Comparison of ENCODE assay signal across 16 cellular contexts in genomic region chr1:218382261-218382660, GRCh38. TPM values are rescaled to one million over a fixed set of nuclear protein-coding genes. Genes with fewer than 3 reads are reported as not detected.
DNase-seq lines count a peak whose midpoint lies in the region; ATAC-seq, FAIRE-seq and TF ChIP-seq lines count a peak whose summit lies in the region.
"Had no signal": no experiment of that assay in that cellular context is flagged by ENCODE, and none has a peak within 500 bp of the region (broad histone marks: within the 10 kb centered on the region; RNA-seq: fewer than 3 reads in every experiment).

No MANE protein-coding gene starts in this region.

- H3K4ac ChIP-seq in mesenchymal stem cell (ENCODE audit: low read depth in 1 of 2, low read length in 2 of 2) = no peak overlapping the region

- peaks cover 3% of the 10 kb centered on the region for H3K36me3 Mint-ChIP-seq in astrocyte (ENCODE audit: low read depth, unreplicated experiment)
- H3K36me3 Mint-ChIP-seq: CD8-positive, alpha-beta memory T cell had no signal

- H4K20me1 ChIP-seq in PC-3 (ENCODE audit: low read length) (no peaks in the 10 kb centered on the region), astrocyte (ENCODE audit: insufficient read depth, low read length) (peaks cover 64% of the 10 kb centered on the region), hepatocyte (ENCODE audit: insufficient read depth, poor library complexity, severe bottlenecking) (peaks cover 9% of the 10 kb centered on the region)
- H4K20me1 ChIP-seq: BLaER1 had no signal

- no peak for ATAC-seq in PC-3
- ATAC-seq: GM12878, GM23338 had no signal

- no peak for TF ChIP-seq POLR2A in adrenal gland (IDR thresholded peaks at IDR 0.05)

- H3K14ac ChIP-seq in mesenchymal stem cell (ENCODE audit: low read length in 2 of 2) = no peak overlapping the region

- H2AK5ac ChIP-seq in mesenchymal stem cell (ENCODE audit: low read length, severe bottlenecking) = no peak overlapping the region

- H3K4me3 ChIP-seq in PC-3 (ENCODE audit: low read length) (no peak overlapping the region), astrocyte (ENCODE audit: insufficient read depth, low read depth, low read length) (no peak overlapping the region), mesenchymal stem cell (ENCODE audit: insufficient read depth in 1 of 2, low read depth in 1 of 2, low read length in 2 of 2) (no peak overlapping the region), hepatocyte (no peak overlapping the region), adrenal gland (no peak overlapping the region)
- H3K4me3 ChIP-seq: BLaER1, GM12878, GM23338 had no signal

- peaks cover 75% of the 10 kb centered on the region for H3K4me1 ChIP-seq in PC-3 (ENCODE audit: insufficient read depth, low read length)
- peaks cover 36% of the 10 kb centered on the region for H3K4me1 ChIP-seq in astrocyte (ENCODE audit: insufficient read depth, low read length)
- H3K4me1 ChIP-seq in mesenchymal stem cell (ENCODE audit: control insufficient read depth, insufficient read depth, low read depth, low read length) = peaks cover 17% of the 10 kb centered on the region
- H3K4me1 ChIP-seq in hepatocyte (ENCODE audit: insufficient read depth) = peaks cover 11% of the 10 kb centered on the region
- H3K4me1 ChIP-seq in adrenal gland (replicated peaks in 1 of 2) = no peaks in the 10 kb centered on the region

- peaks cover 5% of the 10 kb centered on the region for H3K79me1 ChIP-seq in mesenchymal stem cell (replicated peaks; ENCODE audit: low read length, poor library complexity, severe bottlenecking)

- no peaks in the 10 kb centered on the region for H3K9me2 ChIP-seq in PC-3 (replicated peaks; ENCODE audit: low read length)
- no peaks in the 10 kb centered on the region for H3K9me2 ChIP-seq in hepatocyte (replicated peaks; ENCODE audit: insufficient read depth)

- 96% methylated on average over 2 of the region's 4 CpGs for WGBS in mesenchymal stem cell
- 96% methylated on average over 4 of the region's 4 CpGs for WGBS in hepatocyte (ENCODE audit: low lambda C conversion rate, missing lambda C conversion rate)
- 94 to 98% (median 97%) methylated on average over 4 of the region's 4 CpGs for WGBS in adrenal gland, 4 donors

- H3K4me1 Mint-ChIP-seq in astrocyte (ENCODE audit: low read depth, unreplicated experiment) = peaks cover 82% of the 10 kb centered on the region

- no peak overlapping the region for H2BK5ac ChIP-seq in mesenchymal stem cell (ENCODE audit: low read depth, low read length, poor library complexity, severe bottlenecking)

- no peak overlapping the region for H2BK120ac ChIP-seq in mesenchymal stem cell (ENCODE audit: low read depth, low read length)

- peaks cover 14% of the 10 kb centered on the region for H3F3A ChIP-seq in PC-3 (ENCODE audit: low read length, unreplicated experiment)

- no peak overlapping the region for H2BK12ac ChIP-seq in mesenchymal stem cell (ENCODE audit: low read length in 2 of 2)

- no peaks in the 10 kb centered on the region for H3K27me3 Mint-ChIP-seq in astrocyte (ENCODE audit: low read depth, unreplicated experiment)

- no peak for TF ChIP-seq CTCF in PC-3 (conservative IDR thresholded peaks at IDR 0.05; ENCODE audit: low read depth, low read length)
- TF ChIP-seq CTCF in astrocyte (IDR thresholded peaks at IDR 0.05; ENCODE audit: insufficient read depth, low read depth, low read length) = no peak
- TF ChIP-seq CTCF in hepatocyte (IDR thresholded peaks at IDR 0.05; ENCODE audit: poor library complexity) = no peak
- no peak for TF ChIP-seq CTCF in adrenal gland (IDR thresholded peaks at IDR 0.05)

- H4K91ac ChIP-seq in mesenchymal stem cell (ENCODE audit: low read length) = no peak overlapping the region

- no peak overlapping the region for H4K8ac ChIP-seq in mesenchymal stem cell (ENCODE audit: low read length)

- no peak overlapping the region for H3K4me3 Mint-ChIP-seq in astrocyte (ENCODE audit: unreplicated experiment)
- H3K4me3 Mint-ChIP-seq: CD8-positive, alpha-beta memory T cell; GM23338 had no signal

- CTCF ChIA-PET in PC-3 (lab: Charles Lee) = no interaction called here

- H2AFZ ChIP-seq in PC-3 (ENCODE audit: low read length) (no peak overlapping the region), astrocyte (ENCODE audit: low read depth, low read length) (no peak overlapping the region), mesenchymal stem cell (ENCODE audit: low read depth, low read length) (no peak overlapping the region), hepatocyte (no peak overlapping the region)
- H2AFZ ChIP-seq: GM23338 had no signal

- DNase-seq in PC-3 (no peak), astrocyte (ENCODE audit: low read depth) (no peak), mesenchymal stem cell (no peak), renal cortical epithelial cell (ENCODE audit: low read depth) (peak; percentile 54), superior temporal gyrus (ENCODE audit: extremely low spot score) (no peak), hepatocyte (ENCODE audit: low spot score) (no peak), adrenal gland (no peak)
- no peak for DNase-seq in activated CD8-positive, alpha-beta memory T cell treated with anti-CD3 and anti-CD28 coated beads, Interleukin-2, amount 50 U/mL, for 4 hours
- DNase-seq: AML-193; CD8-positive, alpha-beta memory T cell; DMS 273 treated with DMSO at 0.1 percent for 48 hours; H7; IMR-90 had no signal

- no peak for FAIRE-seq in astrocyte (lab: Jason Lieb, UNC)
- FAIRE-seq: GM12878 had no signal

- H3K4me2 ChIP-seq in PC-3 (ENCODE audit: low read length) (no peak overlapping the region), astrocyte (ENCODE audit: low read length) (no peak overlapping the region), mesenchymal stem cell (ENCODE audit: low read length, poor library complexity, severe bottlenecking) (no peak overlapping the region), hepatocyte (no peak overlapping the region)
- H3K4me2 ChIP-seq: BLaER1, GM23338 had no signal

- intact Hi-C loops in PC-3 (cut with micrococcal nuclease) = loop anchor here (5.0 kb wide), 2 partner anchors 515 to 565 kb away; no protein-coding TSS in a partner anchor
- intact Hi-C loops in adrenal gland (cut with DNase I) = no loop called here

- H3K27ac Mint-ChIP-seq in astrocyte (ENCODE audit: unreplicated experiment) = peak overlapping the region; percentile 26
- H3K27ac Mint-ChIP-seq: CD8-positive, alpha-beta memory T cell had no signal

- H3K18ac ChIP-seq in mesenchymal stem cell (ENCODE audit: low read depth in 1 of 2, low read length in 2 of 2) = no peak overlapping the region

- no TSS peak for BruUV-seq in PC-3 (replicated peaks; lab: Mats Ljungman, UMichigan)

- H3K9me3 ChIP-seq in PC-3 (ENCODE audit: low read length) (no peaks in the 10 kb centered on the region), astrocyte (ENCODE audit: insufficient read depth, low read depth, low read length) (no peaks in the 10 kb centered on the region), mesenchymal stem cell (ENCODE audit: control insufficient read depth, low read length) (no peaks in the 10 kb centered on the region), hepatocyte (ENCODE audit: low read depth) (no peaks in the 10 kb centered on the region), adrenal gland (replicated peaks in 1 of 3) (no peaks in the 10 kb centered on the region)
- H3K9me3 ChIP-seq: BLaER1 had no signal

- H3K27me3 ChIP-seq in PC-3 (ENCODE audit: low read length) = no peaks in the 10 kb centered on the region
- H3K27me3 ChIP-seq in astrocyte (ENCODE audit: insufficient read depth, low read length) = no peaks in the 10 kb centered on the region
- H3K27me3 ChIP-seq in mesenchymal stem cell (ENCODE audit: control insufficient read depth in 1 of 2, insufficient read depth in 1 of 2, low read length in 2 of 2) = no peaks in the 10 kb centered on the region
- H3K27me3 ChIP-seq in hepatocyte = no peaks in the 10 kb centered on the region
- H3K27me3 ChIP-seq in adrenal gland = no peaks in the 10 kb centered on the region
- H3K27me3 ChIP-seq: BLaER1 had no signal

- H3K27ac ChIP-seq in PC-3 (ENCODE audit: low read length) (peak overlapping the region; percentile 91), astrocyte (ENCODE audit: low read depth, low read length) (no peak overlapping the region), mesenchymal stem cell (ENCODE audit: low read length, poor library complexity, severe bottlenecking) (peak overlapping the region; percentile 32), hepatocyte (no peak overlapping the region), adrenal gland (no peak overlapping the region)
- H3K27ac ChIP-seq: BLaER1 had no signal

- H3K9me3 Mint-ChIP-seq in astrocyte (ENCODE audit: unreplicated experiment) = no peaks in the 10 kb centered on the region
- H3K9me3 Mint-ChIP-seq: GM23338 had no signal

- H3K9ac ChIP-seq in PC-3 (ENCODE audit: low read length) = peak overlapping the region; percentile 85
- no peak overlapping the region for H3K9ac ChIP-seq in astrocyte (ENCODE audit: low read length)
- H3K9ac ChIP-seq in mesenchymal stem cell (ENCODE audit: low read length) = no peak overlapping the region
- H3K9ac ChIP-seq: BLaER1 had no signal

- H3K36me3 ChIP-seq in PC-3 (ENCODE audit: low read depth, low read length) = peaks cover 14% of the 10 kb centered on the region; the same call in 1 of the 2 replicates
- peaks cover 5% of the 10 kb centered on the region for H3K36me3 ChIP-seq in astrocyte (ENCODE audit: insufficient read depth, low read length)
- peaks cover 0 to 8% of the 10 kb centered on the region in 2 experiments for H3K36me3 ChIP-seq in mesenchymal stem cell (ENCODE audit: control insufficient read depth in 1 of 2, insufficient read depth in 2 of 2, low read depth in 1 of 2, low read length in 2 of 2)
- no peaks in the 10 kb centered on the region for H3K36me3 ChIP-seq in hepatocyte (replicated peaks; ENCODE audit: insufficient read depth, low read depth)
- no peaks in the 10 kb centered on the region for H3K36me3 ChIP-seq in adrenal gland (replicated peaks in 1 of 2)
- H3K36me3 ChIP-seq: BLaER1 had no signal

- H3K23ac ChIP-seq in mesenchymal stem cell (ENCODE audit: low read length in 2 of 2) = no peak overlapping the region

- POLR2A ChIA-PET in PC-3 (lab: Charles Lee; ENCODE audit: unreplicated experiment) = interaction anchor here (0.5 kb wide), 1 partner anchor 1889 kb away, joined by 10 read pairs; no protein-coding TSS in a partner anchor

- no peak overlapping the region for H2BK15ac ChIP-seq in mesenchymal stem cell (ENCODE audit: low read depth, poor library complexity, severe bottlenecking)

- H3K79me2 ChIP-seq in PC-3 (ENCODE audit: low read length) = peaks cover 84% of the 10 kb centered on the region
- peaks cover 93% of the 10 kb centered on the region for H3K79me2 ChIP-seq in astrocyte (ENCODE audit: insufficient read depth, low read length)
- H3K79me2 ChIP-seq in hepatocyte = peaks cover 11% of the 10 kb centered on the region

RNA-seq across cellular contexts. Expression of gene TGFB2, which starts 37.1 kb away (rescaled TPM):
- 38.7 and 50.3 TPM in 2 replicates for total RNA-seq in PC-3 (2014; rRNA removed)
- 308 and 330 TPM in 2 replicates for total RNA-seq in astrocyte
- polyA plus RNA-seq in mesenchymal stem cell (2013, experiment 1 of 2) = 23.5 TPM
- polyA plus RNA-seq in mesenchymal stem cell (2013, experiment 2 of 2) = 23.9 TPM
- 47.4 and 69.3 TPM in 2 replicates for total RNA-seq in renal cortical epithelial cell
- total RNA-seq in hepatocyte = 15.0 and 17.1 TPM in 2 replicates
- polyA plus RNA-seq in hepatocyte = 6.7 and 13.6 TPM in 2 replicates
- total RNA-seq in adrenal gland = 1 to 10 TPM in 7 of 8 donors, under 1 TPM in 1; 0.94 to 4.2 (median 1.7) TPM
- polyA plus RNA-seq in adrenal gland = 1 to 10 TPM in 1 of 3 donors, under 1 TPM in 2; 0.24 to 1.8 (median 0.54) TPM
- total RNA-seq: CD8-positive, alpha-beta memory T cell had no signal
- polyA plus RNA-seq: CD8-positive, alpha-beta memory T cell had no signal

Comparison
In these comparisons a context has a peak if more than half of its experiments do, and no peak if none do; other contexts are left out.
1. H3K27ac ChIP-seq: peak in PC-3 (single experiment) and mesenchymal stem cell (single experiment); none in astrocyte (single experiment), hepatocyte (single experiment) and adrenal gland (0 of 5).